In the genomic region with DNA sequence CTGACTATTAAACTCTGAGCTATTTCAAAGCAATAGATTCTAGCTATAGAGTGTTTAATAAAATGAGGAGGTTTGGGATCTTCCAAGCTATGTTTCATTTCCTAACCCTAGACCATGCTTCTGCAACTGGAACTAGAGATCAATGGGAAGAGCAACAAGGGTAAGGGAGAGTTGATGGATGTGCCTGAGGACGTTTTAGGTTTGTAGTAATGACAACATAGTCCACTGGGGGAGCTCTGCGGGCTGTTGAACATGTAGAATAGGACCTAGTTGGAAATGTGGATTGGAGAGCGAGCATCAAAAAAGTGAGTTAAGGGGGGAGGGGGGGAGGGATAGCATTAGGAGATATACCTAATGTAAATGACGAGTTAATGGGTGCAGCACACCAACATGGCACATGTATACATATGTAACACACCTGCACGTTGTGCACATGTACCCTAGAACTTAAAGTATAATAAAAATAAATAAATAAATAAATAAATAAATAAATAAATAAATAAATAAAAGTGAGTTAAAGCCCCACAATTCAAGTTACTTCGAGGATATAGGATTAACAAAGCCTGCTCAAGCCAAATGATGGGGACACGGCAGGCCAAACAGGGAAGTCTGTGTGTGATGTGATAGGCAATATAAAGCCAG, we compare ENCODE assay signal across 1 cellular context.
TF ChIP-seq lines count a peak whose summit lies in the region.

No MANE protein-coding gene starts in this region.

TF ChIP-seq in HepG2, 621 proteins besides CTCF, POLR2A, EP300 and RAD21:
- TF ChIP-seq SMC3 (IDR thresholded peaks at IDR 0.05; ENCODE audit: low read length) = peak; percentile 43; the same call in 1 of the 2 replicates
- TF ChIP-seq STAG1 (CRISPR knock-in tag; IDR thresholded peaks at IDR 0.05) = peak; percentile 59
TF ChIP-seq in HepG2: peak in this region for 2; not testable (repeated sequence) for 619.
